ENCODE assay signal across 18 cellular contexts in the genomic region with DNA sequence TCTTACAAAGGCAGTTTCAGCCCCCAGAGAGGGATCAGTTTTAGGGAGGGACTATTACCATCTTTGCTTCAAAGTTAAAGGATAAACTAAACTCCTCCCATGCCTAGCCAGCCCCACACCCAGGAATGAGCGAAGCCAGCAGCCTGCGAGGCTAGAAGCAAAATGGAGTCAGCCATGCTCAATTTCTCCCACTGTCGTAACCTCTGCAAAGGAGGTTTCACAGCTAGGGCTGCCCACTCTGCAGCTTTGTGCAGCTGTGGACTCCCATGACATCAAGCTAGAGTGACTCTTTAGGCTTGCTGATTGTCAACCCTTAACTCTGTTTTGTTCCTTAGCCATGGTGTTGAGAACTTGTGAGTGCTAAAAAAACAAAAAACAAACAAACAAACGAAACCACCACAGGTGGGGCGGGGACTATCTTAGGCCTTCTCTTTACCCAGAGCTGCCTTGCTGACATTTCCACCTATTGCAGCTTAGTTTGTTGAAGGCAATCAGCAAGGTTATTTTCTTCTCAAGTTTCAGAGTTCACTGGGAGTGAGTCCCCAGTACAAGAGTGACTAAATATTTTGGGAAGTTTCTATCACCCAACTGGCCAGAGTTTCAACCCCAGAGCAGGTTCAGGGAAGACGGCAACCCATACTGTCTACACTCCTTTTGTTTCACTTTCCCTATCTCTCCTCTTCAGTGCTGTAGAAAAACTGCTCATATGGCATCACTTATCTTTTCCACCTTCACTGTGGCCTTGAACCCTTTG.
DNase-seq lines count a peak whose midpoint lies in the region; ATAC-seq, FAIRE-seq and TF ChIP-seq lines count a peak whose summit lies in the region.
"Had no signal": no experiment of that assay in that cellular context is flagged by ENCODE, and none has a peak within 500 bp of the region (broad histone marks: within the 10 kb centered on the region; RNA-seq: fewer than 3 reads in every experiment).

No MANE protein-coding gene starts in this region.

- no peaks in the 10 kb centered on the region for H3K36me3 Mint-ChIP-seq in mesothelial cell of epicardium
- H3K36me3 Mint-ChIP-seq: activated naive CD4-positive, alpha-beta T cell treated with anti-CD3 and anti-CD28 coated beads, Interleukin-2, amount 50 U/mL, for 24 hours had no signal

- peak; percentile 66 for ATAC-seq in left colon
- ATAC-seq: lower lobe of right lung had no signal

- no peaks in the 10 kb centered on the region for H3K79me2 ChIP-seq in Loucy (ENCODE audit: insufficient read depth, low read length)

- no peaks in the 10 kb centered on the region for H3K9me2 ChIP-seq in Loucy (replicated peaks; ENCODE audit: low read depth, low read length)

- no peaks in the 10 kb centered on the region for H3K36me3 ChIP-seq in cardiac muscle cell
- no peaks in the 10 kb centered on the region for H3K36me3 ChIP-seq in right atrium auricular region
- no peaks in the 10 kb centered on the region for H3K36me3 ChIP-seq in Loucy (ENCODE audit: insufficient read depth, low read length)
- H3K36me3 ChIP-seq: lower lobe of right lung, neutrophil had no signal

- H3K4me1 ChIP-seq in cardiac muscle cell (ENCODE audit: low read depth) (no peaks in the 10 kb centered on the region), right atrium auricular region (no peaks in the 10 kb centered on the region), Loucy (ENCODE audit: insufficient read depth, low read length, poor library complexity, severe bottlenecking) (no peaks in the 10 kb centered on the region)
- H3K4me1 ChIP-seq: Caco-2, lower lobe of right lung had no signal

- DNase-seq in cardiac muscle cell (ENCODE audit: low read depth in 1 of 2, low spot score in 1 of 2) (no peak), right atrium auricular region (ENCODE audit: low spot score) (no peak), left colon (no peak), urothelium cell line (ENCODE audit: low spot score) (peak; percentile 2), mesothelial cell of epicardium (ENCODE audit: low spot score in 2 of 2, unreplicated experiment in 2 of 2) (no peak), HT-29 (ENCODE audit: low spot score) (no peak), SW480 (ENCODE audit: low spot score) (no peak)
- DNase-seq: activated B cell treated with CpG ODN at 0.5 μM for 24 hours, Caco-2, HFFc6, lower lobe of right lung, NCI-H1105, NCI-H345 had no signal

- TF ChIP-seq CTCF in cardiac muscle cell (IDR thresholded peaks at IDR 0.05; ENCODE audit: low read depth, low read length), result no peak
- TF ChIP-seq CTCF in right atrium auricular region (IDR thresholded peaks at IDR 0.05), result no peak
- TF ChIP-seq CTCF in Loucy (conservative IDR thresholded peaks at IDR 0.05; ENCODE audit: low read length), result no peak
- TF ChIP-seq CTCF in mesothelial cell of epicardium (IDR thresholded peaks at IDR 0.05; ENCODE audit: unreplicated experiment), result no peak

- peak overlapping the region; percentile 2 for H3K4me2 ChIP-seq in Loucy (ENCODE audit: low read depth, low read length, poor library complexity, severe bottlenecking)

- no peak overlapping the region for H3K4me3 Mint-ChIP-seq in mesothelial cell of epicardium
- H3K4me3 Mint-ChIP-seq: activated B cell treated with CpG ODN at 0.5 μM for 24 hours; activated naive CD4-positive, alpha-beta T cell treated with anti-CD3 and anti-CD28 coated beads, Interleukin-2, amount 50 U/mL, for 24 hours; HFFc6; stimulated activated naive CD8-positive, alpha-beta T cell treated with anti-CD3 and anti-CD28 coated beads, Interleukin-15, Interleukin-2, amounts not matched to agents 100 ng/mL and 50 ng/mL, for 24 hours had no signal

- no peak for FAIRE-seq in urothelium cell line (lab: Jason Lieb, UNC)
- FAIRE-seq: HTR-8/SVneo had no signal

- H3K9me3 Mint-ChIP-seq in mesothelial cell of epicardium, result peaks cover 4% of the 10 kb centered on the region
- H3K9me3 Mint-ChIP-seq: activated B cell treated with CpG ODN at 0.5 μM for 24 hours; stimulated activated naive CD8-positive, alpha-beta T cell treated with anti-CD3 and anti-CD28 coated beads, Interleukin-15, Interleukin-2, amounts not matched to agents 100 ng/mL and 50 ng/mL, for 24 hours had no signal

- H3K27me3 ChIP-seq in cardiac muscle cell, result no peaks in the 10 kb centered on the region
- no peaks in the 10 kb centered on the region for H3K27me3 ChIP-seq in right atrium auricular region
- H3K27me3 ChIP-seq in Loucy (ENCODE audit: insufficient read depth, low read length, poor library complexity, severe bottlenecking), result no peaks in the 10 kb centered on the region
- H3K27me3 ChIP-seq: neutrophil had no signal

- H3K27me3 Mint-ChIP-seq in mesothelial cell of epicardium (ENCODE audit: low read depth), result no peaks in the 10 kb centered on the region
- H3K27me3 Mint-ChIP-seq: activated B cell treated with CpG ODN at 0.5 μM for 24 hours; activated naive CD4-positive, alpha-beta T cell treated with anti-CD3 and anti-CD28 coated beads, Interleukin-2, amount 50 U/mL, for 24 hours; stimulated activated naive CD8-positive, alpha-beta T cell treated with anti-CD3 and anti-CD28 coated beads, Interleukin-15, Interleukin-2, amounts not matched to agents 100 ng/mL and 50 ng/mL, for 24 hours had no signal

- H3K4me3 ChIP-seq in cardiac muscle cell, result no peak overlapping the region
- no peak overlapping the region for H3K4me3 ChIP-seq in right atrium auricular region
- no peak overlapping the region for H3K4me3 ChIP-seq in Loucy (ENCODE audit: low read length, poor library complexity, severe bottlenecking)
- H3K4me3 ChIP-seq: lower lobe of right lung had no signal

- intact Hi-C loops in left colon (cut with DNase I, micrococcal nuclease), result no loop called here

- H3K27ac Mint-ChIP-seq in mesothelial cell of epicardium, result no peak overlapping the region
- H3K27ac Mint-ChIP-seq: activated B cell treated with CpG ODN at 0.5 μM for 24 hours; activated naive CD4-positive, alpha-beta T cell treated with anti-CD3 and anti-CD28 coated beads, Interleukin-2, amount 50 U/mL, for 24 hours; HFFc6; stimulated activated naive CD8-positive, alpha-beta T cell treated with anti-CD3 and anti-CD28 coated beads, Interleukin-15, Interleukin-2, amounts not matched to agents 100 ng/mL and 50 ng/mL, for 24 hours had no signal

- H3K9ac ChIP-seq in Loucy (ENCODE audit: low read depth, low read length, poor library complexity, severe bottlenecking), result no peak overlapping the region

- H3K9me3 ChIP-seq in cardiac muscle cell (ENCODE audit: low read depth), result no peaks in the 10 kb centered on the region
- H3K9me3 ChIP-seq in right atrium auricular region, result no peaks in the 10 kb centered on the region
- no peaks in the 10 kb centered on the region for H3K9me3 ChIP-seq in Loucy (ENCODE audit: insufficient read depth, low read depth, low read length)
- H3K9me3 ChIP-seq: Caco-2, lower lobe of right lung, neutrophil had no signal

- H3K4me1 Mint-ChIP-seq in mesothelial cell of epicardium, result peaks cover 13% of the 10 kb centered on the region
- H3K4me1 Mint-ChIP-seq: activated B cell treated with CpG ODN at 0.5 μM for 24 hours; activated naive CD4-positive, alpha-beta T cell treated with anti-CD3 and anti-CD28 coated beads, Interleukin-2, amount 50 U/mL, for 24 hours had no signal

- H3F3A ChIP-seq in Loucy (ENCODE audit: low read depth), result no peaks in the 10 kb centered on the region

- 0 out of 2 replicates have a peak overlapping the region, but pooled peaks have one; percentile 63 for H2AFZ ChIP-seq in Loucy (ENCODE audit: low read length)

- H3K27ac ChIP-seq in cardiac muscle cell, result peak overlapping the region; percentile 11
- no peak overlapping the region for H3K27ac ChIP-seq in right atrium auricular region
- H3K27ac ChIP-seq: lower lobe of right lung, neutrophil had no signal

- no peaks in the 10 kb centered on the region for H4K20me1 ChIP-seq in Loucy (ENCODE audit: insufficient read depth, low read length, poor library complexity, severe bottlenecking)
